ENCODE assay signal across 17 cellular contexts in the genomic region with DNA sequence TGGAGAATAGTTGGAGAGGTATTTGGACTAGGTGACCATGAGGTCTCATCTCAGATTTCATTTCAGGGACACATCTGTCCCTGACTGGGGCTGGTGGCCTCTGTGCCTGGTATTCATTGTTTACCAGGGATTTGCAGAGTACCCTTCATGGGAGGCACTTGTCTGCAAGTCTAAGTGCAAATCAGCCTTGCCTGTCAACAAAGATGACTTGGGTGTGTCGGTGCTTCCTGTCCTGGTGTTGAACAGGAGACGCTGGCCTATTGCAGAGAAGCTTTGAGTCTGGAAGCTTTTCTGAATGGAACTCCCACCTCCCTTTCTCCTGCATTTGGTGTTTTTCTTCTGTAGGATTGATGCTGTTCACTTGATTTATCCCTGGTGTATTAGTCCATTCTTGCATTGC.
DNase-seq lines count a peak whose midpoint lies in the region; ATAC-seq and TF ChIP-seq lines count a peak whose summit lies in the region.
"Had no signal": no experiment of that assay in that cellular context is flagged by ENCODE, and none has a peak within 500 bp of the region (broad histone marks: within the 10 kb centered on the region; RNA-seq: fewer than 3 reads in every experiment).

No MANE protein-coding gene starts in this region.

- H3K9me3 ChIP-seq in BE2C: no peaks in the 10 kb centered on the region; the same call in 1 of the 2 replicates
- H3K9me3 ChIP-seq: tibial artery had no signal

- TF ChIP-seq CTCF in endothelial cell (IDR thresholded peaks at IDR 0.05; ENCODE audit: unreplicated experiment): no peak
- TF ChIP-seq CTCF in type B pancreatic cell (conservative IDR thresholded peaks at IDR 0.05): no peak
- no peak for TF ChIP-seq CTCF in BE2C (IDR thresholded peaks at IDR 0.05; ENCODE audit: low read depth, low read length)

- H3K36me3 ChIP-seq in BE2C: peaks cover 50% of the 10 kb centered on the region

- H3K27me3 Mint-ChIP-seq in endothelial cell (ENCODE audit: unreplicated experiment): peaks cover 2% of the 10 kb centered on the region
- H3K27me3 Mint-ChIP-seq in type B pancreatic cell: no peaks in the 10 kb centered on the region

- peak overlapping the region; percentile 75 to 89 for H3K27ac Mint-ChIP-seq in activated naive CD4-positive, alpha-beta T cell treated with anti-CD3 and anti-CD28 coated beads, Interleukin-2, amount 50 U/mL, for 72 hours
- H3K27ac Mint-ChIP-seq in endothelial cell (ENCODE audit: unreplicated experiment) (no peak overlapping the region), type B pancreatic cell (peak overlapping the region; percentile 22)

- no peaks in the 10 kb centered on the region for H3K27me3 ChIP-seq in BE2C
- H3K27me3 ChIP-seq: tibial artery had no signal

- no peak overlapping the region for H3K4me3 ChIP-seq in BE2C (ENCODE audit: low read depth, low read length)
- H3K4me3 ChIP-seq: tibial artery had no signal

- peaks cover 12% of the 10 kb centered on the region for H3K4me1 Mint-ChIP-seq in endothelial cell (ENCODE audit: unreplicated experiment)
- peaks cover 13% of the 10 kb centered on the region for H3K4me1 Mint-ChIP-seq in type B pancreatic cell (ENCODE audit: unreplicated experiment)

- no peaks in the 10 kb centered on the region for H3K9me3 Mint-ChIP-seq in activated naive CD4-positive, alpha-beta T cell treated with anti-CD3 and anti-CD28 coated beads, Interleukin-2, amount 50 U/mL, for 72 hours
- H3K9me3 Mint-ChIP-seq in endothelial cell (ENCODE audit: unreplicated experiment): no peaks in the 10 kb centered on the region
- no peaks in the 10 kb centered on the region for H3K9me3 Mint-ChIP-seq in type B pancreatic cell

- peak overlapping the region; percentile 21 for H3K4me3 Mint-ChIP-seq in endothelial cell (ENCODE audit: unreplicated experiment)
- H3K4me3 Mint-ChIP-seq in type B pancreatic cell: no peak overlapping the region

- peaks cover 7 to 19% of the 10 kb centered on the region in 2 donors for H3K36me3 Mint-ChIP-seq in activated naive CD4-positive, alpha-beta T cell treated with anti-CD3 and anti-CD28 coated beads, Interleukin-2, amount 50 U/mL, for 72 hours
- H3K36me3 Mint-ChIP-seq in endothelial cell (ENCODE audit: low read depth, unreplicated experiment) (peaks cover 25% of the 10 kb centered on the region), type B pancreatic cell (peaks cover 27% of the 10 kb centered on the region)

- no peak for ATAC-seq in activated naive CD4-positive, alpha-beta T cell treated with anti-CD3 and anti-CD28 coated beads, Interleukin-2, amount 50 U/mL, for 72 hours
- no peak for ATAC-seq in GM18907 (IDR thresholded peaks at IDR 0.05; ENCODE audit: unreplicated experiment)
- ATAC-seq: left cardiac atrium had no signal

- H3K4me1 ChIP-seq in BE2C: no peaks in the 10 kb centered on the region
- H3K4me1 ChIP-seq: parathyroid adenoma, tibial artery had no signal

- no peak for DNase-seq in activated naive CD4-positive, alpha-beta T cell treated with anti-CD3 and anti-CD28 coated beads, Interleukin-2, amount 50 U/mL, for 72 hours (ENCODE audit: low spot score in 2 of 2)
- no peak for DNase-seq in activated naive CD4-positive, alpha-beta T cell (lab: John Stamatoyannopoulos, UW)
- DNase-seq in NCI-H510A treated with DMSO at 0.1 percent for 48 hours (lab: John Stamatoyannopoulos, UW) (peak; percentile 57), endothelial cell (ENCODE audit: low spot score) (no peak), type B pancreatic cell (ENCODE audit: extremely low spot score, unreplicated experiment) (no peak), BE2C (no peak), GOT3 (lab: John Stamatoyannopoulos, UW) (no peak)
- DNase-seq: amniotic stem cell; DMS153; H7; left cardiac atrium; NCI-H1694 treated with DMSO at 0.1 percent for 48 hours; NCI-H69; stimulated activated CD4-positive, alpha-beta T cell treated with anti-CD3 and anti-CD28 coated beads, Interleukin-4, amount 100 ng/mL, for 24 hours; tibial artery had no signal
